18 cellular contexts compared by ENCODE assay signal in genomic region chr4:7516116-7516772, GRCh38.
"Had no signal": no experiment of that assay in that cellular context is flagged by ENCODE, and none has a peak within 500 bp of the region (broad histone marks: within the 10 kb centered on the region; RNA-seq: fewer than 3 reads in every experiment).

No MANE protein-coding gene starts in this region.

- H3K27ac ChIP-seq: esophagus squamous epithelium, psoas muscle, upper lobe of left lung had no signal

- H3K27me3 Mint-ChIP-seq: activated B cell treated with CpG ODN at 0.5 μM for 24 hours had no signal

- H3K9me3 Mint-ChIP-seq: activated B cell treated with CpG ODN at 0.5 μM for 24 hours; activated CD8-positive, alpha-beta T cell treated with anti-CD3 and anti-CD28 coated beads for 36 hours; activated naive CD4-positive, alpha-beta T cell treated with anti-CD3 and anti-CD28 coated beads, Interleukin-2, amount 50 U/mL, for 72 hours; activated T-cell treated with anti-CD3 and anti-CD28 coated beads, Interleukin-2, amount 50 U/mL, for 4 hours; stimulated activated naive CD8-positive, alpha-beta T cell treated with anti-CD3 and anti-CD28 coated beads, Interleukin-15, amount 100 ng/mL, for 72 hours had no signal

- H3K27ac Mint-ChIP-seq: activated B cell treated with CpG ODN at 0.5 μM for 24 hours; activated CD8-positive, alpha-beta T cell treated with anti-CD3 and anti-CD28 coated beads for 36 hours; activated naive CD4-positive, alpha-beta T cell treated with anti-CD3 and anti-CD28 coated beads, Interleukin-2, amount 50 U/mL, for 72 hours; naive thymus-derived CD4-positive, alpha-beta T cell; stimulated activated naive CD8-positive, alpha-beta T cell treated with anti-CD3 and anti-CD28 coated beads, Interleukin-15, amount 100 ng/mL, for 72 hours had no signal

- H3K9me3 ChIP-seq: esophagus squamous epithelium, psoas muscle, upper lobe of left lung had no signal

- DNase-seq: activated B cell treated with CpG ODN at 0.5 μM for 24 hours; activated CD4-positive, alpha-beta T cell treated with anti-CD3 and anti-CD28 coated beads for 48 hours; activated CD8-positive, alpha-beta T cell treated with anti-CD3 and anti-CD28 coated beads for 36 hours; activated effector memory CD4-positive, alpha-beta T cell treated with Interleukin-2 at 50 U/mL for 16 hours; activated T-cell treated with anti-CD3 and anti-CD28 coated beads, Interleukin-2, amount 50 U/mL, for 4 hours; cortex of kidney; effector CD4-positive, alpha-beta T cell; esophagus squamous epithelium; naive thymus-derived CD4-positive, alpha-beta T cell; psoas muscle; stimulated activated CD4-positive, alpha-beta T cell treated with anti-CD3 and anti-CD28 coated beads, Interleukin-1b, Interleukin-23, amount 100 ng/mL, for 48 hours; stimulated activated naive CD8-positive, alpha-beta T cell treated with anti-CD3 and anti-CD28 coated beads, Interleukin-15, amount 100 ng/mL, for 72 hours; T-helper 2 cell; upper lobe of left lung had no signal

- H3K27me3 ChIP-seq: upper lobe of left lung had no signal

- FAIRE-seq: endothelial cell of umbilical vein, TTC549 had no signal

- ATAC-seq: activated CD8-positive, alpha-beta T cell treated with anti-CD3 and anti-CD28 coated beads for 36 hours; activated naive CD4-positive, alpha-beta T cell treated with anti-CD3 and anti-CD28 coated beads, Interleukin-2, amount 50 U/mL, for 72 hours; activated T-cell treated with anti-CD3 and anti-CD28 coated beads, Interleukin-2, amount 50 U/mL, for 4 hours; naive thymus-derived CD4-positive, alpha-beta T cell; psoas muscle; stimulated activated naive CD8-positive, alpha-beta T cell treated with anti-CD3 and anti-CD28 coated beads, Interleukin-15, amount 100 ng/mL, for 72 hours had no signal

- H3K4me3 Mint-ChIP-seq: activated B cell treated with CpG ODN at 0.5 μM for 24 hours; activated CD8-positive, alpha-beta T cell treated with anti-CD3 and anti-CD28 coated beads for 36 hours; activated T-cell treated with anti-CD3 and anti-CD28 coated beads, Interleukin-2, amount 50 U/mL, for 4 hours; naive thymus-derived CD4-positive, alpha-beta T cell; stimulated activated naive CD8-positive, alpha-beta T cell treated with anti-CD3 and anti-CD28 coated beads, Interleukin-15, amount 100 ng/mL, for 72 hours had no signal

- H3K4me1 ChIP-seq: psoas muscle, upper lobe of left lung had no signal

- H3K4me3 ChIP-seq: esophagus squamous epithelium, psoas muscle, upper lobe of left lung had no signal

- H3K4me1 Mint-ChIP-seq: activated B cell treated with CpG ODN at 0.5 μM for 24 hours; stimulated activated naive CD8-positive, alpha-beta T cell treated with anti-CD3 and anti-CD28 coated beads, Interleukin-15, amount 100 ng/mL, for 72 hours had no signal

- H3K36me3 Mint-ChIP-seq: activated naive CD4-positive, alpha-beta T cell treated with anti-CD3 and anti-CD28 coated beads, Interleukin-2, amount 50 U/mL, for 72 hours; brain; naive thymus-derived CD4-positive, alpha-beta T cell had no signal

- H3K36me3 ChIP-seq: esophagus squamous epithelium, upper lobe of left lung had no signal
